Comparison of ENCODE assay signal across 8 cellular contexts in genomic region chr2:16664809-16665745, GRCh38. TPM values are rescaled to one million over a fixed set of nuclear protein-coding genes. Genes with fewer than 3 reads are reported as not detected.
DNase-seq lines count a peak whose midpoint lies in the region; ATAC-seq and TF ChIP-seq lines count a peak whose summit lies in the region.

No MANE protein-coding gene starts in this region.

- no peak overlapping the region for H3K27ac ChIP-seq in HL-60 (replicated peaks)
- peak overlapping the region; percentile 67 for H3K27ac ChIP-seq in cingulate gyrus (ENCODE audit: low read depth, low read length)
- no peak overlapping the region for H3K27ac ChIP-seq in naive thymus-derived CD4-positive, alpha-beta T cell (ENCODE audit: low read depth, low read length)

- no peaks in the 10 kb centered on the region for H3K36me3 ChIP-seq in naive thymus-derived CD4-positive, alpha-beta T cell (ENCODE audit: control insufficient read depth in 2 of 3, insufficient read depth in 3 of 3, low read length in 3 of 3)

- intact Hi-C loops in naive thymus-derived CD4-positive, alpha-beta T cell (cut with micrococcal nuclease), result loop anchor here in 1 of 2 donors (5.0 kb wide), 1 partner anchor 43 kb away; no protein-coding TSS in a partner anchor

- H3K27me3 Mint-ChIP-seq in naive thymus-derived CD4-positive, alpha-beta T cell, result peaks cover 35 to 63% (median 45%) of the 10 kb centered on the region in 5 donors

- peak overlapping the region in 4 of 9 donors; percentile 20 to 74 (median 50) for H3K27ac Mint-ChIP-seq in naive thymus-derived CD4-positive, alpha-beta T cell

- H3K9me3 Mint-ChIP-seq in naive thymus-derived CD4-positive, alpha-beta T cell, result no peaks in the 10 kb centered on the region

- H3K4me3 ChIP-seq in HL-60 (replicated peaks; ENCODE audit: insufficient read depth, low read length), result peak overlapping the region; percentile 49
- no peak overlapping the region for H3K4me3 ChIP-seq in naive thymus-derived CD4-positive, alpha-beta T cell (ENCODE audit: low read length)

- peaks cover 3 to 4% of the 10 kb centered on the region in 2 donors for H3K4me1 ChIP-seq in naive thymus-derived CD4-positive, alpha-beta T cell (ENCODE audit: control insufficient read depth in 2 of 2, insufficient read depth in 2 of 2, low read length in 2 of 2)

- no peaks in the 10 kb centered on the region for H3K36me3 Mint-ChIP-seq in naive thymus-derived CD4-positive, alpha-beta T cell

- CTCF ChIA-PET in naive thymus-derived CD4-positive, alpha-beta T cell (lab: Charles Lee), result interaction anchor here (0.6 kb wide), 1 partner anchor 523 kb away, joined by 4 read pairs; no protein-coding TSS in a partner anchor

- H3K4me3 Mint-ChIP-seq in naive thymus-derived CD4-positive, alpha-beta T cell, result peak overlapping the region; percentile 51 to 85 (median 70)

- peak; percentile 5 for ATAC-seq in GM19043 (IDR thresholded peaks at IDR 0.05; ENCODE audit: low read depth, unreplicated experiment)
- no peak for ATAC-seq in naive thymus-derived CD4-positive, alpha-beta T cell
- ATAC-seq in HG03520 (IDR thresholded peaks at IDR 0.05; ENCODE audit: unreplicated experiment), result no peak

- TF ChIP-seq CTCF in HL-60 (IDR thresholded peaks at IDR 0.05; ENCODE audit: insufficient read depth, low read length), result no peak

- DNase-seq in HL-60 (ENCODE audit: low read depth in 1 of 2, low spot score in 1 of 2) (no peak), HPDE6-E6E7 (ENCODE audit: extremely low spot score) (no peak), COLO829 (ENCODE audit: low spot score) (no peak)
- DNase-seq in naive thymus-derived CD4-positive, alpha-beta T cell, result peak in 1 of 9 donors; percentile 5
- no peak for DNase-seq in activated CD4-positive, CD25-positive, alpha-beta regulatory T cell treated with anti-CD3 and anti-CD28 coated beads, Interleukin-2, amount 50 U/mL, for 72 hours

- H3K9me3 ChIP-seq in naive thymus-derived CD4-positive, alpha-beta T cell (ENCODE audit: control insufficient read depth in 2 of 3, low read length in 3 of 3), result no peaks in the 10 kb centered on the region

- H3K27me3 ChIP-seq in HL-60 (ENCODE audit: insufficient read depth, poor library complexity, severe bottlenecking), result no peaks in the 10 kb centered on the region
- peaks cover 0 to 11% of the 10 kb centered on the region in 2 donors for H3K27me3 ChIP-seq in naive thymus-derived CD4-positive, alpha-beta T cell (ENCODE audit: control insufficient read depth in 2 of 2, insufficient read depth in 2 of 2, low read length in 2 of 2)

- POLR2A ChIA-PET in naive thymus-derived CD4-positive, alpha-beta T cell (lab: Charles Lee), result no interaction called here

- peaks cover 10 to 39% (median 21%) of the 10 kb centered on the region in 7 donors for H3K4me1 Mint-ChIP-seq in naive thymus-derived CD4-positive, alpha-beta T cell

RNA-seq across cellular contexts. Expression of gene CYRIA, which starts 0.6 kb away (rescaled TPM):
- 10 to 100 TPM in 1 of 5 experiments, 1 to 10 TPM in 2, under 1 TPM in 2; 0.16 to 48.7 (median 1.1) TPM for total RNA-seq in naive thymus-derived CD4-positive, alpha-beta T cell
- 1 to 10 TPM in 1 of 2 donors, under 1 TPM in 1; 0.70 to 1.6 TPM for polyA plus RNA-seq in naive thymus-derived CD4-positive, alpha-beta T cell
